Comparison of ENCODE assay signal across 8 cellular contexts in the genomic region with DNA sequence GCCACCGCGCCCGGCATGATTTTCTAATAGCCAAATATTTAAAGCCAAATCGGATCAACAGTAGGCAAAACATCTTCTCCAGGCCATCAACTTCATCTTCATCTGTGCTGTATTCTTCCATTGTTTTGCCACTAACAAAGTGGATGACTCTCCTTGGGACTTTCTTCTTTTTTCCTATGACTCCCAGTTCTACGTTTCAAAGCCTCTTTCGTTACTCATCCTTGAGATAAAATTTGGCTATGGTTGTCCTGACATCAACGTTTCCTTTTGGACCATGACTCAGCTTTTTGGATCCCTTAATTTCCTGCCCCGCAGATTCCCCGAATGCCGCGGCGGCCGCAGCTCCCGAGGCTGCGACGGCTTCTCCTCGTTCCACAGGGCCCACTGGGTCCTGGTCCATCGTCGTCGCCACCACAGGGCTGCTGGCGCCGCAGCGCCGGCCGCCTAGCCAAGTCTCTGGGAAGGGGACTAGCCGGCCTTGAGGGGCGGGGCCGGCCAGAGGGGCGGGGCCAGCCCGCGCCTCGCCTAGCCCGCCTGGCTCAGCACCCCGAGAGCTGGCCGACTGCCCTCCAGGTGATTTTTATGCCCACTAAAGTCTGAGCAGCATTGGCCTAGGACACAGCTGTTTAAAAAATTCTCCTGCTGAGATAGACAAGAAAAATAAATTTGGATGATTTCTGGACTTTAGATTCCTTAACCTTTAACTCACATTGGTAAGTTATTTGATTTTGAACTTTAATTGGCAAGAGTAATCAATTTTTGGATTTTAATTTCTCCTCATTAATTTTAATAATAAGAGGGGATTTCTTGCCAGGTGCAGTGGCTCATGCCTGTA.
A peak's percentile ranks its signal among the peaks of the same experiment; 100 is the strongest.
DNase-seq lines count a peak whose midpoint lies in the region; ATAC-seq, FAIRE-seq and TF ChIP-seq lines count a peak whose summit lies in the region.

No MANE protein-coding gene starts in this region.

- CTCF ChIA-PET in A549 (lab: Yijun Ruan, JAX), result interaction anchor here (1.1 to 1.6 kb wide), 2 partner anchors 132 to 149 kb away, joined by 3 read pairs; no protein-coding TSS in a partner anchor
- CTCF ChIA-PET in activated CD4-positive, alpha-beta memory T cell treated with anti-CD3 and anti-CD28 coated beads for 36 hours (lab: Charles Lee), result no interaction called here

- H3K27ac Mint-ChIP-seq in activated CD4-positive, alpha-beta memory T cell treated with anti-CD3 and anti-CD28 coated beads for 36 hours, result no peak overlapping the region

- 17% methylated on average over 20 of the region's 35 CpGs for WGBS in A549 (ENCODE audit: missing lambda C conversion rate)
- 10 to 11% methylated on average over 35 of the region's 35 CpGs for WGBS in esophagus, 2 donors
- 16 to 22% methylated on average over 22 to 32 of the region's 35 CpGs for WGBS in mesodermal cell (ENCODE audit: insufficient coverage in 2 of 2), 2 experiments
- 11% methylated on average over 34 of the region's 35 CpGs for WGBS in suprapubic skin

- peak overlapping the region; percentile 77 to 87 for H3K27ac ChIP-seq in A549
- peak overlapping the region; percentile 62 to 67 for H3K27ac ChIP-seq in esophagus (ENCODE audit: low read depth in 2 of 2, low read length in 1 of 2)
- H3K27ac ChIP-seq in mesodermal cell (ENCODE audit: low read depth, low read length, severe bottlenecking), result peak overlapping the region; percentile 87
- H3K27ac ChIP-seq in suprapubic skin, result peak overlapping the region; percentile 81

- H3K36me3 Mint-ChIP-seq in activated CD4-positive, alpha-beta memory T cell treated with anti-CD3 and anti-CD28 coated beads for 36 hours, result no peaks in the 10 kb centered on the region

- no peak for TF ChIP-seq CTCF in A549 (IDR thresholded peaks at IDR 0.05)
- no peak for TF ChIP-seq CTCF in suprapubic skin (IDR thresholded peaks at IDR 0.05)

- H3K4me1 ChIP-seq in A549 (peaks cover 24% of the 10 kb centered on the region), esophagus (ENCODE audit: control insufficient read depth in 2 of 2, insufficient read depth in 2 of 2, low read length in 1 of 2) (peaks cover 0 to 2% of the 10 kb centered on the region in 2 donors), mesodermal cell (ENCODE audit: control insufficient read depth, insufficient read depth, low read length, poor library complexity, severe bottlenecking) (peaks cover 31% of the 10 kb centered on the region), suprapubic skin (no peaks in the 10 kb centered on the region)

- no peak for FAIRE-seq in A549 (lab: Jason Lieb, UNC)

- H3K27me3 ChIP-seq in esophagus (ENCODE audit: control insufficient read depth in 1 of 2, insufficient read depth in 2 of 2, low read length in 2 of 2) (no peaks in the 10 kb centered on the region), suprapubic skin (no peaks in the 10 kb centered on the region)

- 0 out of 5 replicates have a peak, but pooled peaks of 1 of the 2 experiments have one; percentile 19 for TF ChIP-seq RAD21 in A549 (conservative IDR thresholded peaks at IDR 0.05 in 1 of 2, IDR thresholded peaks at IDR 0.05 in 1 of 2)
- no peak for TF ChIP-seq RAD21 in Ishikawa (IDR thresholded peaks at IDR 0.05; ENCODE audit: low read depth)

- peak overlapping the region; percentile 72 for H3K4me3 Mint-ChIP-seq in activated CD4-positive, alpha-beta memory T cell treated with anti-CD3 and anti-CD28 coated beads for 36 hours

- TF ChIP-seq EP300 in A549 (IDR thresholded peaks at IDR 0.05) (no peak), Ishikawa (IDR thresholded peaks at IDR 0.05; ENCODE audit: borderline replicate concordance) (no peak), suprapubic skin (IDR thresholded peaks at IDR 0.05) (no peak)

- H3K4me2 ChIP-seq in A549, result peak overlapping the region; percentile 71

- peak overlapping the region; percentile 23; the same call in 2 of the 3 replicates for H3K4me3 ChIP-seq in A549
- peak overlapping the region; percentile 32 to 43 for H3K4me3 ChIP-seq in esophagus (ENCODE audit: low read depth in 1 of 2, low read length in 2 of 2)
- H3K4me3 ChIP-seq in mesodermal cell (ENCODE audit: extremely low read depth, insufficient read depth, low read length, poor library complexity, severe bottlenecking), result peak overlapping the region; percentile 16
- peak overlapping the region; percentile 53 for H3K4me3 ChIP-seq in suprapubic skin

- intact Hi-C loops in activated CD4-positive, alpha-beta memory T cell treated with anti-CD3 and anti-CD28 coated beads for 36 hours (cut with micrococcal nuclease), result no loop called here

- no peaks in the 10 kb centered on the region for H3K36me3 ChIP-seq in esophagus (ENCODE audit: control insufficient read depth in 2 of 2, insufficient read depth in 2 of 2, low read length in 1 of 2)
- no peaks in the 10 kb centered on the region for H3K36me3 ChIP-seq in mesodermal cell (ENCODE audit: control insufficient read depth, insufficient read depth, low read length)
- no peaks in the 10 kb centered on the region for H3K36me3 ChIP-seq in suprapubic skin

- ATAC-seq in A549 (peak; percentile 97 to 98), GM19025 (IDR thresholded peaks at IDR 0.05; ENCODE audit: low read depth, unreplicated experiment) (peak; percentile 60), GM18519 (IDR thresholded peaks at IDR 0.05; ENCODE audit: low FRiP score, unreplicated experiment) (no peak)

- peaks cover 11% of the 10 kb centered on the region for H3K27me3 Mint-ChIP-seq in activated CD4-positive, alpha-beta memory T cell treated with anti-CD3 and anti-CD28 coated beads for 36 hours

- POLR2A ChIA-PET in A549 (lab: Yijun Ruan, JAX), result interaction anchor here (1.2 to 1.3 kb wide), 4 partner anchors 9 to 117 kb away, joined by 4 to 5 read pairs (median 5); partner anchors contain the start of gene MPC2
- POLR2A ChIA-PET in activated CD4-positive, alpha-beta memory T cell treated with anti-CD3 and anti-CD28 coated beads for 36 hours (lab: Charles Lee), result no interaction called here

- peaks cover 9% of the 10 kb centered on the region; the same call in 1 of the 3 replicates for H3K9me3 ChIP-seq in A549
- no peaks in the 10 kb centered on the region for H3K9me3 ChIP-seq in esophagus (ENCODE audit: control insufficient read depth in 2 of 2, insufficient read depth in 1 of 2, low read depth in 1 of 2, low read length in 1 of 2)
- peaks cover 7% of the 10 kb centered on the region for H3K9me3 ChIP-seq in mesodermal cell (ENCODE audit: control insufficient read depth, low read length)
- no peaks in the 10 kb centered on the region for H3K9me3 ChIP-seq in suprapubic skin

- H3K9me3 Mint-ChIP-seq in activated CD4-positive, alpha-beta memory T cell treated with anti-CD3 and anti-CD28 coated beads for 36 hours, result peaks cover 11% of the 10 kb centered on the region

- peak; percentile 84 to 85 for DNase-seq in A549 (ENCODE audit: low read depth in 1 of 2, low spot score in 1 of 2)
- peak; percentile 40 for DNase-seq in activated CD4-positive, alpha-beta memory T cell treated with anti-CD3 and anti-CD28 coated beads for 36 hours
- peak; percentile 80 to 84 for DNase-seq in suprapubic skin (ENCODE audit: low spot score in 2 of 2)

- peaks cover 5% of the 10 kb centered on the region for H3K4me1 Mint-ChIP-seq in activated CD4-positive, alpha-beta memory T cell treated with anti-CD3 and anti-CD28 coated beads for 36 hours (ENCODE audit: low read depth)

- TF ChIP-seq POLR2A in A549 (IDR thresholded peaks at IDR 0.05; ENCODE audit: low read length) (peak; percentile 56), suprapubic skin (IDR thresholded peaks at IDR 0.05) (peak in 1 of 2 donors; percentile 22)

TF ChIP-seq in A549, 52 proteins besides CTCF, POLR2A, EP300 and RAD21 (continues in another document):
- TF ChIP-seq FOXS1 (CRISPR knock-in tag; IDR thresholded peaks at IDR 0.05), result 0 out of 2 replicates have a peak, but pooled peaks have one; percentile 28
- TF ChIP-seq NFE2L2 (conservative IDR thresholded peaks at IDR 0.05; ENCODE audit: low read length), result peak; percentile 94
- TF ChIP-seq POLR2AphosphoS2 (conservative IDR thresholded peaks at IDR 0.05; ENCODE audit: low read length), result no peak
- TF ChIP-seq, protein P1, sequence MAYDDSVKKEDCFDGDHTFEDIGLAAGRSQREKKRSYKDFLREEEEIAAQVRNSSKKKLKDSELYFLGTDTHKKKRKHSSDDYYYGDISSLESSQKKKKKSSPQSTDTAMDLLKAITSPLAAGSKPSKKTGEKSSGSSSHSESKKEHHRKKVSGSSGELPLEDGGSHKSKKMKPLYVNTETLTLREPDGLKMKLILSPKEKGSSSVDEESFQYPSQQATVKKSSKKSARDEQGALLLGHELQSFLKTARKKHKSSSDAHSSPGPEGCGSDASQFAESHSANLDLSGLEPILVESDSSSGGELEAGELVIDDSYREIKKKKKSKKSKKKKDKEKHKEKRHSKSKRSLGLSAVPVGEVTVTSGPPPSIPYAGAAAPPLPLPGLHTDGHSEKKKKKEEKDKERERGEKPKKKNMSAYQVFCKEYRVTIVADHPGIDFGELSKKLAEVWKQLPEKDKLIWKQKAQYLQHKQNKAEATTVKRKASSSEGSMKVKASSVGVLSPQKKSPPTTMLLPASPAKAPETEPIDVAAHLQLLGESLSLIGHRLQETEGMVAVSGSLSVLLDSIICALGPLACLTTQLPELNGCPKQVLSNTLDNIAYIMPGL (CRISPR knock-in tag; IDR thresholded peaks at IDR 0.05; ENCODE audit: borderline replicate concordance), result no peak

TF ChIP-seq in Ishikawa, 13 proteins besides CTCF, POLR2A, EP300 and RAD21 (continues in another document):
- TF ChIP-seq TEAD4 (IDR thresholded peaks at IDR 0.05) (no peak), ZBTB7A (IDR thresholded peaks at IDR 0.05; ENCODE audit: low read depth) (no peak), CEBPB (IDR thresholded peaks at IDR 0.05) (no peak), EGR1 (IDR thresholded peaks at IDR 0.05) (no peak), CREB1 (IDR thresholded peaks at IDR 0.05; ENCODE audit: low read depth) (no peak), TAF1 (IDR thresholded peaks at IDR 0.05; ENCODE audit: low read depth) (peak; percentile 19; the same call in 1 of the 2 replicates)
